In genomic region chr5:173229966-173230740, GRCh38 we compare ENCODE assay signal across 1 cellular context.
TF ChIP-seq lines count a peak whose summit lies in the region.

No MANE protein-coding gene starts in this region.

TF ChIP-seq in SK-N-SH treated with all-trans-retinoic acid at 6 μM for 48 hours, 23 proteins besides CTCF, POLR2A, EP300 and RAD21 (continued from another document):
- TF ChIP-seq, protein P1, sequence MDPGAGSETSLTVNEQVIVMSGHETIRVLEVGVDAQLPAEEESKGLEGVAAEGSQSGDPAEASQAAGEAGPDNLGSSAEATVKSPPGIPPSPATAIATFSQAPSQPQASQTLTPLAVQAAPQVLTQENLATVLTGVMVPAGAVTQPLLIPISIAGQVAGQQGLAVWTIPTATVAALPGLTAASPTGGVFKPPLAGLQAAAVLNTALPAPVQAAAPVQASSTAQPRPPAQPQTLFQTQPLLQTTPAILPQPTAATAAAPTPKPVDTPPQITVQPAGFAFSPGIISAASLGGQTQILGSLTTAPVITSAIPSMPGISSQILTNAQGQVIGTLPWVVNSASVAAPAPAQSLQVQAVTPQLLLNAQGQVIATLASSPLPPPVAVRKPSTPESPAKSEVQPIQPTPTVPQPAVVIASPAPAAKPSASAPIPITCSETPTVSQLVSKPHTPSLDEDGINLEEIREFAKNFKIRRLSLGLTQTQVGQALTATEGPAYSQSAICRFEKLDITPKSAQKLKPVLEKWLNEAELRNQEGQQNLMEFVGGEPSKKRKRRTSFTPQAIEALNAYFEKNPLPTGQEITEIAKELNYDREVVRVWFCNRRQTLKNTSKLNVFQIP (CRISPR knock-in tag; IDR thresholded peaks at IDR 0.05; ENCODE audit: borderline replicate concordance, low read depth): no peak
- TF ChIP-seq ZNF70 (CRISPR knock-in tag; IDR thresholded peaks at IDR 0.05): no peak
- no peak for TF ChIP-seq OSR1 (CRISPR knock-in tag; IDR thresholded peaks at IDR 0.05)
- TF ChIP-seq TCF4 (CRISPR knock-in tag; IDR thresholded peaks at IDR 0.05; ENCODE audit: borderline replicate concordance): no peak
- TF ChIP-seq ISL1 (CRISPR knock-in tag; IDR thresholded peaks at IDR 0.05): no peak
- no peak for TF ChIP-seq SNAI2 (CRISPR knock-in tag; IDR thresholded peaks at IDR 0.05)
- TF ChIP-seq ZFP30 (CRISPR knock-in tag; IDR thresholded peaks at IDR 0.05): no peak
- no peak for TF ChIP-seq BACH2 (CRISPR knock-in tag; IDR thresholded peaks at IDR 0.05; ENCODE audit: borderline replicate concordance)
- no peak for TF ChIP-seq ESRRG (CRISPR knock-in tag; IDR thresholded peaks at IDR 0.05)
- no peak for TF ChIP-seq CSDC2 (CRISPR knock-in tag; IDR thresholded peaks at IDR 0.05)
- no peak for TF ChIP-seq GLIS3 (CRISPR knock-in tag; IDR thresholded peaks at IDR 0.05)
- no peak for TF ChIP-seq TOX (CRISPR knock-in tag; IDR thresholded peaks at IDR 0.05; ENCODE audit: borderline replicate concordance)
- no peak for TF ChIP-seq RARB (CRISPR knock-in tag; IDR thresholded peaks at IDR 0.05)
- no peak for TF ChIP-seq ZC3H10 (CRISPR knock-in tag; IDR thresholded peaks at IDR 0.05)
- no peak for TF ChIP-seq ZFP3 (CRISPR knock-in tag; IDR thresholded peaks at IDR 0.05)
- TF ChIP-seq, protein P2, sequence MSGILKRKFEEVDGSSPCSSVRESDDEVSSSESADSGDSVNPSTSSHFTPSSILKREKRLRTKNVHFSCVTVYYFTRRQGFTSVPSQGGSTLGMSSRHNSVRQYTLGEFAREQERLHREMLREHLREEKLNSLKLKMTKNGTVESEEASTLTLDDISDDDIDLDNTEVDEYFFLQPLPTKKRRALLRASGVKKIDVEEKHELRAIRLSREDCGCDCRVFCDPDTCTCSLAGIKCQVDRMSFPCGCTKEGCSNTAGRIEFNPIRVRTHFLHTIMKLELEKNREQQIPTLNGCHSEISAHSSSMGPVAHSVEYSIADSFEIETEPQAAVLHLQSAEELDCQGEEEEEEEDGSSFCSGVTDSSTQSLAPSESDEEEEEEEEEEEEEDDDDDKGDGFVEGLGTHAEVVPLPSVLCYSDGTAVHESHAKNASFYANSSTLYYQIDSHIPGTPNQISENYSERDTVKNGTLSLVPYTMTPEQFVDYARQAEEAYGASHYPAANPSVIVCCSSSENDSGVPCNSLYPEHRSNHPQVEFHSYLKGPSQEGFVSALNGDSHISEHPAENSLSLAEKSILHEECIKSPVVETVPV (CRISPR knock-in tag; IDR thresholded peaks at IDR 0.05): no peak
TF ChIP-seq in SK-N-SH treated with all-trans-retinoic acid at 6 μM for 48 hours: peak in this region for 0.
